ENCODE assay signal across 21 cellular contexts in genomic region chr3:83971693-83972092, GRCh38.
"Had no signal": no experiment of that assay in that cellular context is flagged by ENCODE, and none has a peak within 500 bp of the region (broad histone marks: within the 10 kb centered on the region; RNA-seq: fewer than 3 reads in every experiment).

No MANE protein-coding gene starts in this region.

- H3K4me1 Mint-ChIP-seq: naive B cell; nephron progenitor cell; stimulated activated naive B cell treated with anti-CD40 and anti-IgM and Interleukin-4, amounts not matched to agents 10 μg/mL and 1 μg/mL and 100 μg/mL, for 72 hours; stimulated activated naive CD8-positive, alpha-beta T cell treated with anti-CD3 and anti-CD28 coated beads, Interleukin-15, amount 100 ng/mL, for 72 hours had no signal

- H3K4me3 Mint-ChIP-seq: nephron progenitor cell; stimulated activated naive B cell treated with anti-CD40 and anti-IgM and Interleukin-4, amounts not matched to agents 10 μg/mL and 1 μg/mL and 100 μg/mL, for 72 hours; stimulated activated naive CD8-positive, alpha-beta T cell treated with anti-CD3 and anti-CD28 coated beads, Interleukin-15, amount 100 ng/mL, for 72 hours had no signal

- H3K4me1 ChIP-seq: esophagus muscularis mucosa, gastrocnemius medialis, heart right ventricle, testis, tibial nerve, upper lobe of right lung, vagina had no signal

- H3K36me3 Mint-ChIP-seq: naive B cell; stimulated activated naive B cell treated with anti-CD40 and anti-IgM and Interleukin-4, amounts not matched to agents 10 μg/mL and 1 μg/mL and 100 μg/mL, for 72 hours had no signal

- H3K27ac Mint-ChIP-seq: naive B cell; nephron progenitor cell; stimulated activated naive B cell treated with anti-CD40 and anti-IgM and Interleukin-4, amounts not matched to agents 10 μg/mL and 1 μg/mL and 100 μg/mL, for 72 hours; stimulated activated naive CD8-positive, alpha-beta T cell treated with anti-CD3 and anti-CD28 coated beads, Interleukin-15, amount 100 ng/mL, for 72 hours had no signal

- DNase-seq: effector memory CD4-positive, alpha-beta T cell; gastrocnemius medialis; heart right ventricle; hypothalamus; kidney glomerular epithelial cell; mesendoderm; naive B cell; nephron progenitor cell; stimulated activated CD4-positive, alpha-beta T cell treated with anti-CD3 and anti-CD28 coated beads, Interleukin-2, amount 100 ng/mL, for 24 hours; stimulated activated CD4-positive, alpha-beta T cell treated with anti-CD3 and anti-CD28 coated beads, Interleukin-4, amount 100 ng/mL, for 4 hours; stimulated activated naive B cell treated with anti-CD40 and anti-IgM and Interleukin-4, amounts not matched to agents 10 μg/mL and 1 μg/mL and 100 μg/mL, for 72 hours; stimulated activated naive CD8-positive, alpha-beta T cell treated with anti-CD3 and anti-CD28 coated beads, Interleukin-15, amount 100 ng/mL, for 72 hours; testis; upper lobe of right lung had no signal

- H3K27me3 Mint-ChIP-seq: naive B cell; stimulated activated naive B cell treated with anti-CD40 and anti-IgM and Interleukin-4, amounts not matched to agents 10 μg/mL and 1 μg/mL and 100 μg/mL, for 72 hours; stimulated activated naive CD8-positive, alpha-beta T cell treated with anti-CD3 and anti-CD28 coated beads, Interleukin-15, amount 100 ng/mL, for 72 hours had no signal

- ATAC-seq: gastrocnemius medialis; heart right ventricle; sciatic nerve; stimulated activated naive B cell treated with anti-CD40 and anti-IgM and Interleukin-4, amounts not matched to agents 10 μg/mL and 1 μg/mL and 100 μg/mL, for 72 hours; stimulated activated naive CD8-positive, alpha-beta T cell treated with anti-CD3 and anti-CD28 coated beads, Interleukin-15, amount 100 ng/mL, for 72 hours; upper lobe of right lung had no signal

- H3K27ac ChIP-seq: epithelial cell of prostate, esophagus muscularis mucosa, gastrocnemius medialis, heart right ventricle, neutrophil, skin epidermis, testis, tibial nerve, upper lobe of right lung, vagina had no signal

- H3K9me3 Mint-ChIP-seq: nephron progenitor cell had no signal

- H3K4me3 ChIP-seq: esophagus muscularis mucosa, gastrocnemius medialis, heart right ventricle, skin epidermis, testis, tibial nerve, upper lobe of right lung, vagina had no signal

- H3K9me3 ChIP-seq: esophagus muscularis mucosa, gastrocnemius medialis, neutrophil, testis, tibial nerve, upper lobe of right lung, vagina had no signal

- H3K36me3 ChIP-seq: esophagus muscularis mucosa, gastrocnemius medialis, heart right ventricle, neutrophil, tibial nerve, upper lobe of right lung, vagina had no signal

- H3K27me3 ChIP-seq: esophagus muscularis mucosa, gastrocnemius medialis, heart right ventricle, neutrophil, testis, tibial nerve, upper lobe of right lung, vagina had no signal
